1 cellular context compared by ENCODE assay signal in the genomic region with DNA sequence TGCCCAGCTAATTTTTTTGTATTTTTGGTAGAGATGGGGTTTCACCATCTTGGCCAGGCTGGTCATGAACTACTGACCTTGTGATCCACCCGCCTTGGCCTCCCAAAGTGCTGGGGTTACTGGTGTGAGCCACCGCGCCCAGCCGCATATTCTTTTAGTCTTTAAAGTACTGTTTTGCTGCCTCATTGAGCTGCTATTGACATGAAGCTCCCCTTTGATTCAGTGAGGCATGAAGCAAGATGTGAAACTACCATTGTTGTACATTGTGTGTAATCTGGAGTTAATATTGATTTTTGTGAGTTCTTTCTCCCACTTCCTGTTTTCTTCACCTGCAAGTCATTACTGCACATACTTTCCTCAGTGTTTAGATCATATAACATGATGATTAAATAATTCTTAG.
TF ChIP-seq lines count a peak whose summit lies in the region.

No MANE protein-coding gene starts in this region.

TF ChIP-seq in GM12878, 131 proteins besides CTCF, POLR2A, EP300 and RAD21 (continued from another document and continues in another):
- TF ChIP-seq SMARCA5 (IDR thresholded peaks at IDR 0.05): peak; percentile 92; the same call in 1 of the 2 replicates
- TF ChIP-seq, protein P1, sequence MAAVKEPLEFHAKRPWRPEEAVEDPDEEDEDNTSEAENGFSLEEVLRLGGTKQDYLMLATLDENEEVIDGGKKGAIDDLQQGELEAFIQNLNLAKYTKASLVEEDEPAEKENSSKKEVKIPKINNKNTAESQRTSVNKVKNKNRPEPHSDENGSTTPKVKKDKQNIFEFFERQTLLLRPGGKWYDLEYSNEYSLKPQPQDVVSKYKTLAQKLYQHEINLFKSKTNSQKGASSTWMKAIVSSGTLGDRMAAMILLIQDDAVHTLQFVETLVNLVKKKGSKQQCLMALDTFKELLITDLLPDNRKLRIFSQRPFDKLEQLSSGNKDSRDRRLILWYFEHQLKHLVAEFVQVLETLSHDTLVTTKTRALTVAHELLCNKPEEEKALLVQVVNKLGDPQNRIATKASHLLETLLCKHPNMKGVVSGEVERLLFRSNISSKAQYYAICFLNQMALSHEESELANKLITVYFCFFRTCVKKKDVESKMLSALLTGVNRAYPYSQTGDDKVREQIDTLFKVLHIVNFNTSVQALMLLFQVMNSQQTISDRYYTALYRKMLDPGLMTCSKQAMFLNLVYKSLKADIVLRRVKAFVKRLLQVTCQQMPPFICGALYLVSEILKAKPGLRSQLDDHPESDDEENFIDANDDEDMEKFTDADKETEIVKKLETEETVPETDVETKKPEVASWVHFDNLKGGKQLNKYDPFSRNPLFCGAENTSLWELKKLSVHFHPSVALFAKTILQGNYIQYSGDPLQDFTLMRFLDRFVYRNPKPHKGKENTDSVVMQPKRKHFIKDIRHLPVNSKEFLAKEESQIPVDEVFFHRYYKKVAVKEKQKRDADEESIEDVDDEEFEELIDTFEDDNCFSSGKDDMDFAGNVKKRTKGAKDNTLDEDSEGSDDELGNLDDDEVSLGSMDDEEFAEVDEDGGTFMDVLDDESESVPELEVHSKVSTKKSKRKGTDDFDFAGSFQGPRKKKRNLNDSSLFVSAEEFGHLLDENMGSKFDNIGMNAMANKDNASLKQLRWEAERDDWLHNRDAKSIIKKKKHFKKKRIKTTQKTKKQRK (IDR thresholded peaks at IDR 0.05; ENCODE audit: low read depth, low read length): no peak
- peak; percentile 24; the same call in 1 of the 2 replicates for TF ChIP-seq RAD51 (IDR thresholded peaks at IDR 0.05)
- TF ChIP-seq ZBTB33 (IDR thresholded peaks at IDR 0.05): no peak
- no peak for TF ChIP-seq RBBP5 (conservative IDR thresholded peaks at IDR 0.05)
- TF ChIP-seq KAT2A (conservative IDR thresholded peaks at IDR 0.05; ENCODE audit: control insufficient read depth, low read depth, low read length): no peak
- TF ChIP-seq, protein P2, sequence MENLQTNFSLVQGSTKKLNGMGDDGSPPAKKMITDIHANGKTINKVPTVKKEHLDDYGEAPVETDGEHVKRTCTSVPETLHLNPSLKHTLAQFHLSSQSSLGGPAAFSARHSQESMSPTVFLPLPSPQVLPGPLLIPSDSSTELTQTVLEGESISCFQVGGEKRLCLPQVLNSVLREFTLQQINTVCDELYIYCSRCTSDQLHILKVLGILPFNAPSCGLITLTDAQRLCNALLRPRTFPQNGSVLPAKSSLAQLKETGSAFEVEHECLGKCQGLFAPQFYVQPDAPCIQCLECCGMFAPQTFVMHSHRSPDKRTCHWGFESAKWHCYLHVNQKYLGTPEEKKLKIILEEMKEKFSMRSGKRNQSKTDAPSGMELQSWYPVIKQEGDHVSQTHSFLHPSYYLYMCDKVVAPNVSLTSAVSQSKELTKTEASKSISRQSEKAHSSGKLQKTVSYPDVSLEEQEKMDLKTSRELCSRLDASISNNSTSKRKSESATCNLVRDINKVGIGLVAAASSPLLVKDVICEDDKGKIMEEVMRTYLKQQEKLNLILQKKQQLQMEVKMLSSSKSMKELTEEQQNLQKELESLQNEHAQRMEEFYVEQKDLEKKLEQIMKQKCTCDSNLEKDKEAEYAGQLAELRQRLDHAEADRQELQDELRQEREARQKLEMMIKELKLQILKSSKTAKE (IDR thresholded peaks at IDR 0.05; ENCODE audit: low read depth, poor library complexity, severe bottlenecking): peak; percentile 50
- TF ChIP-seq, protein P3, sequence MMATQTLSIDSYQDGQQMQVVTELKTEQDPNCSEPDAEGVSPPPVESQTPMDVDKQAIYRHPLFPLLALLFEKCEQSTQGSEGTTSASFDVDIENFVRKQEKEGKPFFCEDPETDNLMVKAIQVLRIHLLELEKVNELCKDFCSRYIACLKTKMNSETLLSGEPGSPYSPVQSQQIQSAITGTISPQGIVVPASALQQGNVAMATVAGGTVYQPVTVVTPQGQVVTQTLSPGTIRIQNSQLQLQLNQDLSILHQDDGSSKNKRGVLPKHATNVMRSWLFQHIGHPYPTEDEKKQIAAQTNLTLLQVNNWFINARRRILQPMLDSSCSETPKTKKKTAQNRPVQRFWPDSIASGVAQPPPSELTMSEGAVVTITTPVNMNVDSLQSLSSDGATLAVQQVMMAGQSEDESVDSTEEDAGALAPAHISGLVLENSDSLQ (IDR thresholded peaks at IDR 0.05): no peak
- TF ChIP-seq EGR1 (IDR thresholded peaks at IDR 0.05; ENCODE audit: borderline replicate concordance in 1 of 2, low read depth in 2 of 2, low read length in 2 of 2): no peak
- TF ChIP-seq CHD2 (IDR thresholded peaks at IDR 0.05; ENCODE audit: borderline replicate concordance, low read depth, low read length): no peak
- TF ChIP-seq SP1 (IDR thresholded peaks at IDR 0.05; ENCODE audit: low read depth, low read length): no peak
- TF ChIP-seq SMC3 (IDR thresholded peaks at IDR 0.05; ENCODE audit: borderline replicate concordance, low read length): no peak
- TF ChIP-seq RB1 (IDR thresholded peaks at IDR 0.05; ENCODE audit: borderline replicate concordance): no peak
- no peak for TF ChIP-seq MYB (IDR thresholded peaks at IDR 0.05; ENCODE audit: borderline replicate concordance, low read depth, low read length)
- TF ChIP-seq NFXL1 (IDR thresholded peaks at IDR 0.05; ENCODE audit: borderline replicate concordance): no peak
- no peak for TF ChIP-seq HDAC2 (IDR thresholded peaks at IDR 0.05)
- TF ChIP-seq ZNF217 (IDR thresholded peaks at IDR 0.05): peak; percentile 95
- TF ChIP-seq TAF1 (IDR thresholded peaks at IDR 0.05; ENCODE audit: borderline replicate concordance, low read depth, low read length): no peak
- TF ChIP-seq LARP7 (IDR thresholded peaks at IDR 0.05): no peak
- no peak for TF ChIP-seq SIX5 (IDR thresholded peaks at IDR 0.05; ENCODE audit: low read depth, low read length, severe bottlenecking)
- TF ChIP-seq ZBED1 (IDR thresholded peaks at IDR 0.05; ENCODE audit: borderline replicate concordance): no peak
- peak; percentile 87 for TF ChIP-seq NBN (IDR thresholded peaks at IDR 0.05)
- no peak for TF ChIP-seq STAT1 (conservative IDR thresholded peaks at IDR 0.05)
- TF ChIP-seq IKZF2 (IDR thresholded peaks at IDR 0.05): peak; percentile 53 to 73; a peak in 3 of 4 replicates
- TF ChIP-seq SIN3A (IDR thresholded peaks at IDR 0.05; ENCODE audit: low read depth, low read length): no peak
- TF ChIP-seq MTA2 (IDR thresholded peaks at IDR 0.05; ENCODE audit: low read depth): peak; percentile 98
- TF ChIP-seq GABPA (IDR thresholded peaks at IDR 0.05; ENCODE audit: low read depth): no peak
- TF ChIP-seq CREM (IDR thresholded peaks at IDR 0.05; ENCODE audit: low read depth): no peak
- TF ChIP-seq SREBF2 (IDR thresholded peaks at IDR 0.05; ENCODE audit: low read length): no peak
- TF ChIP-seq ZNF274 (IDR thresholded peaks at IDR 0.05; ENCODE audit: insufficient read depth, insufficient read length): no peak
- TF ChIP-seq HCFC1 (IDR thresholded peaks at IDR 0.05; ENCODE audit: low read length): no peak
- no peak for TF ChIP-seq NFYA (IDR thresholded peaks at IDR 0.05; ENCODE audit: borderline replicate concordance, low read depth, low read length)
- no peak for TF ChIP-seq SUPT20H (IDR thresholded peaks at IDR 0.05; ENCODE audit: borderline replicate concordance, control insufficient read depth, low read depth, low read length)
- TF ChIP-seq ETV6 (conservative IDR thresholded peaks at IDR 0.05 in 1 of 2, IDR thresholded peaks at IDR 0.05 in 1 of 2; ENCODE audit: borderline replicate concordance in 1 of 2, low read depth in 1 of 2): no peak
- peak; percentile 24; the same call in 1 of the 2 replicates for TF ChIP-seq BACH1 (IDR thresholded peaks at IDR 0.05; ENCODE audit: borderline replicate concordance)
- no peak for TF ChIP-seq HDAC6 (IDR thresholded peaks at IDR 0.05; ENCODE audit: unreplicated experiment)
- TF ChIP-seq NFIC (IDR thresholded peaks at IDR 0.05; ENCODE audit: low read depth, low read length): peak; percentile 53; the same call in 1 of the 2 replicates
- TF ChIP-seq PBX3 (IDR thresholded peaks at IDR 0.05; ENCODE audit: insufficient replicate concordance, low read depth, low read length): no peak
- no peak for TF ChIP-seq SRF (IDR thresholded peaks at IDR 0.05; ENCODE audit: low read depth in 2 of 2, low read length in 2 of 2)
- TF ChIP-seq CBX5 (IDR thresholded peaks at IDR 0.05; ENCODE audit: low read depth): 0 out of 2 replicates have a peak, but pooled peaks have one; percentile 42
- no peak for TF ChIP-seq E2F4 (IDR thresholded peaks at IDR 0.05; ENCODE audit: low read depth, low read length)
- TF ChIP-seq NR2C2 (IDR thresholded peaks at IDR 0.05; ENCODE audit: borderline replicate concordance, control insufficient read depth, insufficient read length, low read depth): no peak
- no peak for TF ChIP-seq KDM1A (IDR thresholded peaks at IDR 0.05; ENCODE audit: borderline replicate concordance)
- TF ChIP-seq TCF3 (IDR thresholded peaks at IDR 0.05; ENCODE audit: borderline replicate concordance, insufficient read depth, low read depth, low read length): no peak
- no peak for TF ChIP-seq ZNF622 (IDR thresholded peaks at IDR 0.05)
- no peak for TF ChIP-seq ZZZ3 (IDR thresholded peaks at IDR 0.05; ENCODE audit: control insufficient read depth, insufficient read length, low read depth)
- TF ChIP-seq BCLAF1 (IDR thresholded peaks at IDR 0.05): no peak
- TF ChIP-seq SPI1 (IDR thresholded peaks at IDR 0.05; ENCODE audit: borderline replicate concordance, insufficient read depth, low read depth, low read length): peak; percentile 95
- no peak for TF ChIP-seq RELA (IDR thresholded peaks at IDR 0.05; ENCODE audit: borderline replicate concordance, partially characterized antibody)
- no peak for TF ChIP-seq MYC (IDR thresholded peaks at IDR 0.05; ENCODE audit: insufficient read depth, insufficient read length, insufficient replicate concordance, low read length, severe bottlenecking)
- TF ChIP-seq JUND (IDR thresholded peaks at IDR 0.05; ENCODE audit: low read depth, low read length): no peak
- TF ChIP-seq BHLHE40 (IDR thresholded peaks at IDR 0.05; ENCODE audit: borderline replicate concordance in 1 of 2, low read depth in 2 of 2, low read length in 1 of 2): peak in 1 of 2 experiments; percentile 44; a peak in 1 of 4 replicates
- no peak for TF ChIP-seq USF1 (IDR thresholded peaks at IDR 0.05; ENCODE audit: borderline replicate concordance, extremely low read length, insufficient read depth, low read depth, low read length)
- TF ChIP-seq MTA3 (IDR thresholded peaks at IDR 0.05; ENCODE audit: borderline replicate concordance, low read length): no peak
- peak; percentile 56; the same call in 1 of the 2 replicates for TF ChIP-seq HDGF (IDR thresholded peaks at IDR 0.05)
- TF ChIP-seq MXI1 (IDR thresholded peaks at IDR 0.05; ENCODE audit: low read depth, low read length): no peak
- no peak for TF ChIP-seq CBFB (IDR thresholded peaks at IDR 0.05; ENCODE audit: low read depth)
- TF ChIP-seq PAX8 (IDR thresholded peaks at IDR 0.05): no peak
